In the genomic region with DNA sequence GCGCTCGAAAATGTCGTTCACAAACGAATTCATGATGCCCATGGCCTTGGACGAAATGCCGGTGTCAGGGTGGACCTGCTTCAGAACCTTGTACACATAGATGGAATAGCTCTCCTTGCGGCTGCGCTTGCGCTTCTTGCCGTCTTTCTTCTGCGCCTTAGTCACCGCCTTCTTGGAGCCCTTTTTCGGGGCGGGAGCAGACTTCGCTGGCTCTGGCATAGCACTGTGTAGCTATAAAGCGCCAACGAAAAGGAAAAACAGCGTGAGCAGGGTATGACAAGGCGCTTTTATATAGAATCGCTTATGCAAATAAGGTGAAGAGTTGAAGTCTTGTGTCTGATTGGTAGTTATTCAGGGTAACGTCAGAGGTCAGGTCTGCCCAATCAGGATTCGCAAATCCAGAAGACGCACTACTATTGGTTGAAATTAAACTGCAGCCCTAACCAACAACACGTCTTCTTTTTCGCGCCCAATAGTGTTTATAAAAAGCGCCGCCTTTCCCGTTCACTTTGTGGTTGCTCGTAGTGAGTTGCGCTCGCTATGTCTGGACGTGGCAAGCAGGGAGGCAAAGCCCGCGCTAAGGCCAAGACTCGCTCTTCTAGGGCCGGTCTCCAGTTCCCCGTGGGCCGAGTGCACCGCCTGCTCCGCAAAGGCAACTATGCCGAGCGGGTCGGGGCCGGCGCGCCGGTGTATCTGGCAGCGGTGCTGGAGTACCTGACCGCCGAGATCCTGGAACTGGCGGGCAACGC, we compare ENCODE assay signal across 8 cellular contexts.
A peak's percentile ranks its signal among the peaks of the same experiment; 100 is the strongest.
DNase-seq lines count a peak whose midpoint lies in the region; ATAC-seq and TF ChIP-seq lines count a peak whose summit lies in the region.

No MANE protein-coding gene starts in this region.

- peaks cover 22 to 30% (median 22%) of the 10 kb centered on the region in 3 donors for H3K4me1 Mint-ChIP-seq in T-cell

- DNase-seq in GM13977 (ENCODE audit: low spot score) (peak; percentile 93), NCI-H146 treated with DMSO at 0.1 percent for 48 hours (lab: John Stamatoyannopoulos, UW; ENCODE audit: unreplicated experiment) (peak; percentile 99), T-cell (peak; percentile 76 to 97 (median 87)), anterior cingulate cortex (lab: John Stamatoyannopoulos, UW) (peak; percentile 6 to 96 (median 79)), hepatic stellate cell (ENCODE audit: low spot score) (peak; percentile 99), putamen (ENCODE audit: low spot score) (peak; percentile 94), aorta (peak; percentile 91 to 93)

- H3K36me3 Mint-ChIP-seq in T-cell, result no peaks in the 10 kb centered on the region

- no peaks in the 10 kb centered on the region for H3K27me3 Mint-ChIP-seq in T-cell

- WGBS in aorta, 2 donors, result 0 to 1% methylated on average over 53 of the region's 53 CpGs

- H3K36me3 ChIP-seq in aorta (ENCODE audit: control insufficient read depth in 1 of 2, insufficient read depth in 2 of 2, low read length in 1 of 2), result no peaks in the 10 kb centered on the region

- no peaks in the 10 kb centered on the region for H3K4me1 ChIP-seq in aorta (ENCODE audit: control insufficient read depth in 1 of 2, insufficient read depth in 2 of 2, low read length in 2 of 2)

- H3K27ac Mint-ChIP-seq in T-cell, result no peak overlapping the region

- CTCF ChIA-PET in T-cell (lab: Charles Lee), result interaction anchor here in 1 of 2 donors (0.7 to 4.8 kb wide), 8 partner anchors 11 to 761 kb away, joined by 3 to 52 read pairs (median 4); a partner anchor contains a TSS

- in situ Hi-C loops in GM13977 (cut with MboI; ENCODE audit: low pct_unique_long_range_greater_than_20kb, low sequenced_read_pairs, unreplicated experiment), result loop anchor here (10.0 kb wide), 2 partner anchors 938 to 1098 kb away; a partner anchor contains a TSS

- H3K27ac ChIP-seq in aorta (ENCODE audit: low read depth in 1 of 2, low read length in 2 of 2), result peak overlapping the region; percentile 17 to 65

- intact Hi-C loops in aorta (cut with DNase I), result loop anchor here (2.0 to 10.0 kb wide), 6 partner anchors 14 to 1205 kb away; partner anchors contain the start of genes ZNF184 (in 1 of the 2) and ZSCAN31 (in 1 of the 2)

- no peak overlapping the region for H3K4me3 Mint-ChIP-seq in T-cell

- TF ChIP-seq CTCF in GM13977 (IDR thresholded peaks at IDR 0.05; ENCODE audit: extremely low read depth, insufficient read depth, missing control alignments), result no peak

- no peaks in the 10 kb centered on the region for H3K9me3 Mint-ChIP-seq in T-cell

- peak overlapping the region; percentile 21 to 52 for H3K4me3 ChIP-seq in aorta (ENCODE audit: low read length in 2 of 2)

- ATAC-seq in HG02884 (IDR thresholded peaks at IDR 0.05; ENCODE audit: unreplicated experiment) (peak; percentile 71), T-cell (replicated peaks in 1 of 4) (peak; percentile 80 to 87 (median 86)), aorta (ENCODE audit: low FRiP score) (peak; percentile 95)

- no peaks in the 10 kb centered on the region for H3K9me3 ChIP-seq in aorta (ENCODE audit: control insufficient read depth, low read length)

- H3K27me3 ChIP-seq in aorta (ENCODE audit: control insufficient read depth in 1 of 2, insufficient read depth in 2 of 2, low read length in 1 of 2), result peaks cover 0 to 3% of the 10 kb centered on the region in 2 donors

- POLR2A ChIA-PET in T-cell (lab: Charles Lee), result interaction anchor here (0.6 to 5.3 kb wide), 43 partner anchors 13 to 1706 kb away, joined by 3 to 201 read pairs (median 4); a partner anchor contains a TSS

Comparison
In these comparisons a context has a peak if more than half of its experiments do, and no peak if none do; other contexts are left out.
1. Peak in every context shown above with its lines: DNase-seq, ATAC-seq, H3K4me3 ChIP-seq and H3K27ac ChIP-seq.